Comparison of ENCODE assay signal across 11 cellular contexts in the genomic region with DNA sequence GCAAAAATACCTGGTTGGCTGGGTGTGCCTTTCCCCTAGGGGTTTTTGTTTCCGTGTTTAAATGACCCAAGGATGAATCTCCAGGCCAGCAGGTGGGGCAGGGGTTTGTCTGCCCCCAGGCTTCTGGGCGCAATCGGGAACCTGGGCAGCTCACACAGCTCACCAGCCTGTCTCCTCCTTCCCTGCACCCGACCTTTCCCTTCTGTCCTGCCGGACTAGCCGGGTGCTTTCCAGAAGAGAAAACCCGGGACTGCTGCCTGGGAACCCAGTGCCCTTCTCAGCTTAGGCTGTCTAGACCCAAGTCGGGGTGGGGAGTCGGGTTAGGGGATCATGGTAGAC.
A peak's percentile ranks its signal among the peaks of the same experiment; 100 is the strongest.
DNase-seq lines count a peak whose midpoint lies in the region; ATAC-seq, FAIRE-seq and TF ChIP-seq lines count a peak whose summit lies in the region.
"Had no signal": no experiment of that assay in that cellular context is flagged by ENCODE, and none has a peak within 500 bp of the region (broad histone marks: within the 10 kb centered on the region; RNA-seq: fewer than 3 reads in every experiment).

No MANE protein-coding gene starts in this region.

- H3K4me1 ChIP-seq in Caco-2 (peaks cover 36% of the 10 kb centered on the region), iPS-15b (ENCODE audit: control insufficient read depth, insufficient read depth, low read length) (peaks cover 21% of the 10 kb centered on the region), prostate gland (replicated peaks) (peaks cover 45% of the 10 kb centered on the region)

- intact Hi-C loops in Caco-2 (cut with micrococcal nuclease; ENCODE audit: unreplicated experiment) (loop anchor here (5.0 kb wide), 1 partner anchor 83 kb away; a partner anchor contains a TSS), MCF 10A (cut with micrococcal nuclease) (no loop called here), prostate gland (cut with DNase I) (no loop called here)

- no peak for FAIRE-seq in H54 (lab: Jason Lieb, UNC)

- H3K27ac ChIP-seq in prostate gland = peak overlapping the region; percentile 75

- H3K9me3 Mint-ChIP-seq in Caco-2 (ENCODE audit: unreplicated experiment) (no peaks in the 10 kb centered on the region), MCF 10A (ENCODE audit: unreplicated experiment) (no peaks in the 10 kb centered on the region)
- no peaks in the 10 kb centered on the region for H3K9me3 Mint-ChIP-seq in activated naive CD4-positive, alpha-beta T cell treated with anti-CD3 and anti-CD28 coated beads, Interleukin-2, amount 50 U/mL, for 72 hours
- H3K9me3 Mint-ChIP-seq: activated CD4-positive, alpha-beta T cell treated with anti-CD3 and anti-CD28 coated beads, Interleukin-2, amount 10 ng/mL, durations not matched to agents 7 days and 5 days had no signal

- no peak for ATAC-seq in activated naive CD4-positive, alpha-beta T cell treated with anti-CD3 and anti-CD28 coated beads, Interleukin-2, amount 50 U/mL, for 72 hours

- BruUV-seq in Caco-2 (replicated peaks; lab: Mats Ljungman, UMichigan) (TSS peak; percentile 78), MCF 10A (replicated peaks; lab: Mats Ljungman, UMichigan) (no TSS peak)

- H3K9me3 ChIP-seq in Caco-2 (no peaks in the 10 kb centered on the region), iPS-15b (ENCODE audit: control insufficient read depth, insufficient read depth, low read length) (no peaks in the 10 kb centered on the region), prostate gland (no peaks in the 10 kb centered on the region)

- H3K4me1 Mint-ChIP-seq in Caco-2 (ENCODE audit: low read depth, unreplicated experiment) (peaks cover 24% of the 10 kb centered on the region), MCF 10A (ENCODE audit: insufficient read depth, unreplicated experiment) (peaks cover 37% of the 10 kb centered on the region)

- no peak overlapping the region for H3K9ac ChIP-seq in iPS-15b (ENCODE audit: low read depth, low read length)

- 23% methylated on average over 9 of the region's 9 CpGs for WGBS in prostate gland

- H3K36me3 ChIP-seq in Caco-2 (ENCODE audit: control insufficient read depth, insufficient read depth, low read length) = no peaks in the 10 kb centered on the region
- no peaks in the 10 kb centered on the region for H3K36me3 ChIP-seq in iPS-15b (ENCODE audit: control insufficient read depth, insufficient read depth, low read length)
- no peaks in the 10 kb centered on the region for H3K36me3 ChIP-seq in prostate gland

- H3K27me3 ChIP-seq in Caco-2 (replicated peaks; ENCODE audit: control insufficient read depth, insufficient read depth, low read length) (no peaks in the 10 kb centered on the region), iPS-15b (ENCODE audit: control insufficient read depth, insufficient read depth, low read length) (no peaks in the 10 kb centered on the region), prostate gland (replicated peaks; ENCODE audit: insufficient read depth) (no peaks in the 10 kb centered on the region)

- TF ChIP-seq POLR2A in prostate gland (IDR thresholded peaks at IDR 0.05) = no peak
- no peak for TF ChIP-seq POLR2A in H54 (IDR thresholded peaks at IDR 0.05; ENCODE audit: low read depth, low read length)

- CTCF ChIA-PET in Caco-2 (lab: Charles Lee) = interaction anchor here (1.3 to 2.7 kb wide), 3 partner anchors 8 to 126 kb away, joined by 8 to 11 read pairs (median 10); no protein-coding TSS in a partner anchor
- CTCF ChIA-PET in MCF 10A (lab: Yijun Ruan, JAX) = interaction anchor here (0.6 to 2.5 kb wide), 13 partner anchors 8 to 1198 kb away, joined by 3 to 13 read pairs (median 4); no protein-coding TSS in a partner anchor

- H3K4me3 ChIP-seq in Caco-2 (ENCODE audit: low read depth, low read length) = peak overlapping the region; percentile 44
- peak overlapping the region; percentile 56 for H3K4me3 ChIP-seq in iPS-15b (ENCODE audit: low read depth, low read length)
- peak overlapping the region; percentile 22 to 30 for H3K4me3 ChIP-seq in prostate gland

- H3K27me3 Mint-ChIP-seq in Caco-2 (ENCODE audit: insufficient read depth, unreplicated experiment) (no peaks in the 10 kb centered on the region), MCF 10A (ENCODE audit: insufficient read depth, unreplicated experiment) (no peaks in the 10 kb centered on the region)

- H3K27ac Mint-ChIP-seq in Caco-2 (ENCODE audit: unreplicated experiment) = peak overlapping the region; percentile 9
- peak overlapping the region; percentile 86 for H3K27ac Mint-ChIP-seq in MCF 10A (ENCODE audit: low read depth, unreplicated experiment)
- H3K27ac Mint-ChIP-seq in activated naive CD4-positive, alpha-beta T cell treated with anti-CD3 and anti-CD28 coated beads, Interleukin-2, amount 50 U/mL, for 72 hours = no peak overlapping the region
- H3K27ac Mint-ChIP-seq: activated CD4-positive, alpha-beta T cell treated with anti-CD3 and anti-CD28 coated beads, Interleukin-2, amount 10 ng/mL, durations not matched to agents 7 days and 5 days had no signal

- H3K36me3 Mint-ChIP-seq in Caco-2 (ENCODE audit: insufficient read depth, unreplicated experiment) (no peaks in the 10 kb centered on the region), MCF 10A (ENCODE audit: insufficient read depth, unreplicated experiment) (no peaks in the 10 kb centered on the region)
- H3K36me3 Mint-ChIP-seq in activated naive CD4-positive, alpha-beta T cell treated with anti-CD3 and anti-CD28 coated beads, Interleukin-2, amount 50 U/mL, for 72 hours = no peaks in the 10 kb centered on the region

- POLR2A ChIA-PET in Caco-2 (lab: Charles Lee) = interaction anchor here (0.6 to 0.7 kb wide), 2 partner anchors 37 to 142 kb away, joined by 3 to 6 read pairs; no protein-coding TSS in a partner anchor
- POLR2A ChIA-PET in MCF 10A (lab: Yijun Ruan, JAX) = interaction anchor here (0.9 to 2.1 kb wide), 6 partner anchors 10 to 239 kb away, joined by 3 to 7 read pairs (median 5); no protein-coding TSS in a partner anchor

- DNase-seq in Caco-2 (peak; percentile 32 to 55), MCF 10A (ENCODE audit: unreplicated experiment) (no peak), prostate gland (ENCODE audit: low spot score) (no peak), H54 (ENCODE audit: insufficient read length, low spot score) (no peak), AG08395 (ENCODE audit: low spot score) (no peak), mucosa of gallbladder (ENCODE audit: low spot score) (no peak)
- no peak for DNase-seq in activated naive CD4-positive, alpha-beta T cell treated with anti-CD3 and anti-CD28 coated beads, Interleukin-2, amount 50 U/mL, for 72 hours (ENCODE audit: low spot score in 2 of 2)
- DNase-seq: activated CD4-positive, alpha-beta T cell treated with anti-CD3 and anti-CD28 coated beads, Interleukin-2, amount 10 ng/mL, durations not matched to agents 7 days and 5 days; COR-L47; NCI-H510A treated with DMSO at 0.1 percent for 48 hours had no signal

- H3K4me3 Mint-ChIP-seq in Caco-2 (ENCODE audit: unreplicated experiment) (peak overlapping the region; percentile 68), MCF 10A (ENCODE audit: unreplicated experiment) (peak overlapping the region; percentile 55)
- H3K4me3 Mint-ChIP-seq: activated CD4-positive, alpha-beta T cell treated with anti-CD3 and anti-CD28 coated beads, Interleukin-2, amount 10 ng/mL, durations not matched to agents 7 days and 5 days had no signal

- TF ChIP-seq CTCF in Caco-2 (IDR thresholded peaks at IDR 0.05; ENCODE audit: insufficient read depth in 1 of 2, low read depth in 1 of 2, low read length in 1 of 2, severe bottlenecking in 1 of 2, unreplicated experiment in 1 of 2) (peak in 1 of 2 experiments; percentile 3), MCF 10A (IDR thresholded peaks at IDR 0.05; ENCODE audit: unreplicated experiment) (no peak), prostate gland (IDR thresholded peaks at IDR 0.05) (no peak)

Comparison
In these comparisons a context has a peak if more than half of its experiments do, and no peak if none do; other contexts are left out.
1. DNase-seq: peak in Caco-2 (2 of 2); none in MCF 10A (single experiment), prostate gland (single experiment), activated naive CD4-positive, alpha-beta T cell treated with anti-CD3 and anti-CD28 coated beads, Interleukin-2, amount 50 U/mL, for 72 hours (0 of 2), H54 (single experiment), AG08395 (single experiment) and mucosa of gallbladder (single experiment).
2. H3K27ac Mint-ChIP-seq: peak in Caco-2 (single experiment) and MCF 10A (single experiment); none in activated naive CD4-positive, alpha-beta T cell treated with anti-CD3 and anti-CD28 coated beads, Interleukin-2, amount 50 U/mL, for 72 hours (0 of 2).
3. Peak in every context shown above with its lines, with median percentiles within 50 percentile points of each other: H3K4me3 ChIP-seq.